In genomic region chr7:55969391-55969790, GRCh38 we compare ENCODE assay signal across 1 cellular context.
TF ChIP-seq lines count a peak whose summit lies in the region.

No MANE protein-coding gene starts in this region.

TF ChIP-seq in H1, 55 proteins besides CTCF, POLR2A, EP300 and RAD21:
- no peak for TF ChIP-seq ZNF274 (IDR thresholded peaks at IDR 0.05; ENCODE audit: borderline replicate concordance, extremely low read depth, low read length)
- TF ChIP-seq JUN (IDR thresholded peaks at IDR 0.05; ENCODE audit: low read depth, low read length): no peak
- no peak for TF ChIP-seq RNF2 (IDR thresholded peaks at IDR 0.05; ENCODE audit: borderline replicate concordance, low read depth, low read length, missing control alignments, poor library complexity, severe bottlenecking)
- TF ChIP-seq BCL11A (IDR thresholded peaks at IDR 0.05; ENCODE audit: low read depth in 2 of 2, low read length in 2 of 2): no peak
- no peak for TF ChIP-seq TAF1 (IDR thresholded peaks at IDR 0.05; ENCODE audit: low read depth, low read length)
- TF ChIP-seq POU5F1 (IDR thresholded peaks at IDR 0.05; ENCODE audit: low read depth, low read length): no peak
- TF ChIP-seq CBX5 (IDR thresholded peaks at IDR 0.05; ENCODE audit: low read depth, low read length): no peak
- TF ChIP-seq PHF8 (conservative IDR thresholded peaks at IDR 0.05; ENCODE audit: low read depth, low read length): no peak
- TF ChIP-seq TAF7 (optimal IDR thresholded peaks at IDR 0.05; ENCODE audit: borderline replicate concordance, low read depth, low read length): no peak
- TF ChIP-seq SIX5 (IDR thresholded peaks at IDR 0.05; ENCODE audit: low read depth, low read length): no peak
